Comparison of ENCODE assay signal across 8 cellular contexts in genomic region chr2:174597347-174598047, GRCh38. TPM values are rescaled to one million over a fixed set of nuclear protein-coding genes. Genes with fewer than 3 reads are reported as not detected.
A peak's percentile ranks its signal among the peaks of the same experiment; 100 is the strongest.
DNase-seq lines count a peak whose midpoint lies in the region; ATAC-seq and TF ChIP-seq lines count a peak whose summit lies in the region.

WIPF1 (minus strand) TSS chr2:174597804; CDS start chr2:174585573, 12,231 bp downstream.

- peaks cover 0 to 9% (median 0%) of the 10 kb centered on the region in 9 donors for H3K36me3 ChIP-seq in heart left ventricle

- in situ Hi-C loops in GM13977 (cut with MboI; ENCODE audit: low pct_unique_long_range_greater_than_20kb, low sequenced_read_pairs, unreplicated experiment), result loop anchor here (25.0 kb wide), 1 partner anchor 90 kb away; no protein-coding TSS in a partner anchor

- intact Hi-C loops in heart left ventricle (cut with DNase I), result no loop called here

- WGBS in heart left ventricle, 4 donors, result 56 to 61% (median 58%) methylated on average over 6 of the region's 6 CpGs

- peak within 1 kb of the TSS in 11 of 12 donors; percentile 23 to 92 (median 57) for H3K27ac ChIP-seq in heart left ventricle

- ATAC-seq in heart left ventricle, result peak; percentile 15 to 57 (median 46)

- TF ChIP-seq POLR2A in heart left ventricle (IDR thresholded peaks at IDR 0.05), result no peak

- H3K4me1 ChIP-seq in heart left ventricle, result peaks cover 0 to 88% (median 19%) of the 10 kb centered on the region in 12 donors

- H3K4me3 ChIP-seq in heart left ventricle, result peak within 1 kb of the TSS in 8 of 12 donors; percentile 8 to 60 (median 30)

- DNase-seq in GM13977 (ENCODE audit: low spot score), result peak; percentile 49
- peak; percentile 74 for DNase-seq in H4 (ENCODE audit: low spot score)
- peak; percentile 90 for DNase-seq in MV-4-11 (lab: John Stamatoyannopoulos, UW)
- peak; percentile 43 for DNase-seq in activated naive CD4-positive, alpha-beta T cell treated with Interleukin-2 at 50 U/mL for 16 hours
- peak in 1 of 5 donors; percentile 20 for DNase-seq in heart left ventricle
- peak; percentile 18 for DNase-seq in stimulated activated naive CD4-positive, alpha-beta T cell treated with Interleukin-2 at 50 U/mL for 16 hours (lab: John Stamatoyannopoulos, UW)
- DNase-seq in GM19238 (ENCODE audit: insufficient read length, low spot score), result no peak
- no peak for DNase-seq in NCI-H128 (lab: John Stamatoyannopoulos, UW; ENCODE audit: unreplicated experiment)

- no peaks in the 10 kb centered on the region for H3K9me3 ChIP-seq in heart left ventricle

- no peaks in the 10 kb centered on the region for H3K27me3 ChIP-seq in heart left ventricle

- no peak for TF ChIP-seq CTCF in GM13977 (IDR thresholded peaks at IDR 0.05; ENCODE audit: extremely low read depth, insufficient read depth, missing control alignments)
- no peak for TF ChIP-seq CTCF in heart left ventricle (IDR thresholded peaks at IDR 0.05)

RNA-seq across cellular contexts. Expression of gene WIPF1, which starts in this region (rescaled TPM):
- 6.3 and 7.3 TPM in 2 replicates for total RNA-seq in H4 (2014; rRNA removed; shearing (Covaris generic))
- total RNA-seq in heart left ventricle, result 10 to 100 TPM in 8 of 9 donors, 1 to 10 TPM in 1; 10.0 to 73.2 (median 14.1) TPM
- 10 to 100 TPM in 1 of 2 donors, 1 to 10 TPM in 1; 9.7 to 12.3 TPM for polyA plus RNA-seq in heart left ventricle

Comparison
In these comparisons a context has a peak if more than half of its experiments do, and no peak if none do; other contexts are left out.
1. DNase-seq: peak in GM13977 (single experiment), H4 (single experiment), MV-4-11 (single experiment), activated naive CD4-positive, alpha-beta T cell treated with Interleukin-2 at 50 U/mL for 16 hours (single experiment) and stimulated activated naive CD4-positive, alpha-beta T cell treated with Interleukin-2 at 50 U/mL for 16 hours (single experiment); none in GM19238 (single experiment) and NCI-H128 (single experiment).